8 cellular contexts compared by ENCODE assay signal in genomic region chr3:50264964-50265485, GRCh38. TPM values are rescaled to one million over a fixed set of nuclear protein-coding genes. Genes with fewer than 3 reads are reported as not detected.
A peak's percentile ranks its signal among the peaks of the same experiment; 100 is the strongest.
DNase-seq lines count a peak whose midpoint lies in the region; ATAC-seq and TF ChIP-seq lines count a peak whose summit lies in the region.

No MANE protein-coding gene starts in this region.

- H3K79me2 ChIP-seq in mammary epithelial cell (ENCODE audit: insufficient read depth, low read length): no peaks in the 10 kb centered on the region

- ATAC-seq in activated T-cell treated with anti-CD3 and anti-CD28 coated beads, Interleukin-2, amount 50 U/mL, for 4 hours: no peak

- H2AK5ac ChIP-seq in mesenchymal stem cell (ENCODE audit: low read length, severe bottlenecking): peak overlapping the region; percentile 80

- H3K9me3 Mint-ChIP-seq in activated T-cell treated with anti-CD3 and anti-CD28 coated beads, Interleukin-2, amount 50 U/mL, for 4 hours: no peaks in the 10 kb centered on the region

- peak overlapping the region; percentile 99 for H4K91ac ChIP-seq in mesenchymal stem cell (ENCODE audit: low read length)

- H3K36me3 ChIP-seq in mammary epithelial cell (ENCODE audit: insufficient read depth, low read length) (no peaks in the 10 kb centered on the region), mesenchymal stem cell (ENCODE audit: control insufficient read depth in 1 of 2, insufficient read depth in 2 of 2, low read depth in 1 of 2, low read length in 2 of 2) (no peaks in the 10 kb centered on the region), stomach smooth muscle (ENCODE audit: control insufficient read depth in 2 of 2, insufficient read depth in 2 of 2, low read length in 2 of 2) (no peaks in the 10 kb centered on the region)

- peak overlapping the region; percentile 92 for H2BK15ac ChIP-seq in mesenchymal stem cell (ENCODE audit: low read depth, poor library complexity, severe bottlenecking)

- H3K79me1 ChIP-seq in mesenchymal stem cell (replicated peaks; ENCODE audit: low read length, poor library complexity, severe bottlenecking): peaks cover 4% of the 10 kb centered on the region

- in situ Hi-C loops in mammary epithelial cell (cut with MboI; ENCODE audit: low sequenced_read_pairs in 2 of 2): no loop called here

- peak overlapping the region; percentile 49 to 98 for H2BK12ac ChIP-seq in mesenchymal stem cell (ENCODE audit: low read length in 2 of 2)

- H3K4me2 ChIP-seq in mammary epithelial cell (ENCODE audit: insufficient read depth, low read depth, low read length): peak overlapping the region; percentile 12
- no peak overlapping the region for H3K4me2 ChIP-seq in mesenchymal stem cell (ENCODE audit: low read length, poor library complexity, severe bottlenecking)

- peak overlapping the region; percentile 94 for H4K8ac ChIP-seq in mesenchymal stem cell (ENCODE audit: low read length)

- H2BK5ac ChIP-seq in mesenchymal stem cell (ENCODE audit: low read depth, low read length, poor library complexity, severe bottlenecking): peak overlapping the region; percentile 70

- H3K4me3 Mint-ChIP-seq in activated T-cell treated with anti-CD3 and anti-CD28 coated beads, Interleukin-2, amount 50 U/mL, for 4 hours: no peak overlapping the region

- H2AFZ ChIP-seq in mammary epithelial cell (ENCODE audit: low read depth, low read length): no peak overlapping the region
- no peak overlapping the region for H2AFZ ChIP-seq in mesenchymal stem cell (ENCODE audit: low read depth, low read length)

- peaks cover 4% of the 10 kb centered on the region for H3K27me3 Mint-ChIP-seq in activated T-cell treated with anti-CD3 and anti-CD28 coated beads, Interleukin-2, amount 50 U/mL, for 4 hours (ENCODE audit: low read depth)

- 29% methylated on average over 1 of the region's 7 CpGs for WGBS in mammary epithelial cell (ENCODE audit: low coverage, missing lambda C conversion rate)
- WGBS in mesenchymal stem cell: 77% methylated on average over 6 of the region's 7 CpGs

- H3K14ac ChIP-seq in mesenchymal stem cell (ENCODE audit: low read length in 2 of 2): no peak overlapping the region

- no peaks in the 10 kb centered on the region for H4K20me1 ChIP-seq in mammary epithelial cell (ENCODE audit: insufficient read depth, low read length)

- H3K23ac ChIP-seq in mesenchymal stem cell (ENCODE audit: low read length in 2 of 2): no peak overlapping the region

- CTCF ChIA-PET in mammary epithelial cell (lab: Charles Lee; ENCODE audit: low non-redundant PET): interaction anchor here (0.6 kb wide), 2 partner anchors 23 to 130 kb away, joined by 3 to 19 read pairs; no protein-coding TSS in a partner anchor

- H3K4ac ChIP-seq in mesenchymal stem cell (ENCODE audit: low read depth in 1 of 2, low read length in 2 of 2): peak overlapping the region; percentile 72 to 97

- no peaks in the 10 kb centered on the region for H3K36me3 Mint-ChIP-seq in activated T-cell treated with anti-CD3 and anti-CD28 coated beads, Interleukin-2, amount 50 U/mL, for 4 hours (ENCODE audit: insufficient read depth)

- peak overlapping the region; percentile 86 for H2BK120ac ChIP-seq in mesenchymal stem cell (ENCODE audit: low read depth, low read length)

- DNase-seq in HT-29 (ENCODE audit: low spot score) (peak; percentile 73), mammary epithelial cell (no peak), mesenchymal stem cell (no peak), COLO668 (lab: John Stamatoyannopoulos, UW; ENCODE audit: unreplicated experiment) (no peak), globus pallidus (ENCODE audit: low spot score) (no peak)
- DNase-seq in activated CD4-positive, alpha-beta T cell treated with anti-CD3 and anti-CD28 coated beads, Interleukin-2, amount 50 U/mL, for 4 hours: no peak
- no peak for DNase-seq in activated T-cell treated with anti-CD3 and anti-CD28 coated beads, Interleukin-2, amount 50 U/mL, for 4 hours

- no peak for TF ChIP-seq CTCF in mammary epithelial cell (conservative IDR thresholded peaks at IDR 0.05 in 1 of 2, IDR thresholded peaks at IDR 0.05 in 1 of 2; ENCODE audit: extremely low read depth in 1 of 2, insufficient read depth in 1 of 2, low read depth in 1 of 2, low read length in 2 of 2)

- H3K9ac ChIP-seq in mammary epithelial cell (ENCODE audit: insufficient read depth, low read length) (no peak overlapping the region), mesenchymal stem cell (ENCODE audit: low read length) (no peak overlapping the region), stomach smooth muscle (ENCODE audit: low read length in 2 of 2) (peak overlapping the region; percentile 58 to 83)

- H3K9me3 ChIP-seq in mammary epithelial cell (replicated peaks; ENCODE audit: insufficient read depth, low read length): no peaks in the 10 kb centered on the region
- no peaks in the 10 kb centered on the region for H3K9me3 ChIP-seq in mesenchymal stem cell (ENCODE audit: control insufficient read depth, low read length)
- no peaks in the 10 kb centered on the region for H3K9me3 ChIP-seq in stomach smooth muscle (ENCODE audit: control insufficient read depth in 2 of 2, low read length in 2 of 2)

- no peak overlapping the region for H3K4me3 ChIP-seq in mammary epithelial cell (replicated peaks in 1 of 3; ENCODE audit: insufficient read depth in 1 of 3, low read depth in 2 of 3, low read length in 3 of 3)
- no peak overlapping the region for H3K4me3 ChIP-seq in mesenchymal stem cell (ENCODE audit: insufficient read depth in 1 of 2, low read depth in 1 of 2, low read length in 2 of 2)
- H3K4me3 ChIP-seq in stomach smooth muscle (ENCODE audit: low read length in 2 of 2): peak overlapping the region in 1 of 2 donors; percentile 55

- dilution Hi-C loops in mammary epithelial cell (cut with HindIII; ENCODE audit: low sequenced_read_pairs): no loop called here

- intact Hi-C loops in mammary epithelial cell (cut with micrococcal nuclease): no loop called here

- BruUV-seq in mammary epithelial cell (replicated peaks; lab: Mats Ljungman, UMichigan): no TSS peak

- peak overlapping the region; percentile 54 to 96 for H3K18ac ChIP-seq in mesenchymal stem cell (ENCODE audit: low read depth in 1 of 2, low read length in 2 of 2)

- H3K27ac ChIP-seq in mammary epithelial cell (ENCODE audit: insufficient read depth, low read depth, low read length) (peak overlapping the region; percentile 6), mesenchymal stem cell (ENCODE audit: low read length, poor library complexity, severe bottlenecking) (peak overlapping the region; percentile 90), stomach smooth muscle (ENCODE audit: low read length) (peak overlapping the region; percentile 96)

- H3K4me1 ChIP-seq in mammary epithelial cell (ENCODE audit: insufficient read depth, low read length) (peaks cover 38% of the 10 kb centered on the region), mesenchymal stem cell (ENCODE audit: control insufficient read depth, insufficient read depth, low read depth, low read length) (peaks cover 82% of the 10 kb centered on the region), stomach smooth muscle (ENCODE audit: control insufficient read depth, insufficient read depth, low read length) (peaks cover 87% of the 10 kb centered on the region)

- H3K27me3 ChIP-seq in mammary epithelial cell (ENCODE audit: insufficient read depth, low read length) (no peaks in the 10 kb centered on the region), mesenchymal stem cell (ENCODE audit: control insufficient read depth in 1 of 2, insufficient read depth in 1 of 2, low read length in 2 of 2) (no peaks in the 10 kb centered on the region), stomach smooth muscle (ENCODE audit: control insufficient read depth in 1 of 2, insufficient read depth in 2 of 2, low read length in 2 of 2) (no peaks in the 10 kb centered on the region)

- no peaks in the 10 kb centered on the region for H3K4me1 Mint-ChIP-seq in activated T-cell treated with anti-CD3 and anti-CD28 coated beads, Interleukin-2, amount 50 U/mL, for 4 hours (ENCODE audit: low read depth)

RNA-seq across cellular contexts. Expression of gene SEMA3B, which starts 3.9 kb away (rescaled TPM):
- 87.7 and 94.2 TPM in 2 replicates for total RNA-seq in HT-29 (2014; rRNA removed; shearing (Covaris generic))
- total RNA-seq in mammary epithelial cell: 10 to 100 TPM in 1 of 2 donors, 1 to 10 TPM in 1; 4.3 to 15.5 TPM
- polyA plus RNA-seq in mammary epithelial cell: 8.4 TPM
- polyA minus RNA-seq in mammary epithelial cell: 0.31 TPM
- polyA plus RNA-seq in mesenchymal stem cell (2013, experiment 1 of 2): 4.7 TPM
- 4.8 TPM for polyA plus RNA-seq in mesenchymal stem cell (2013, experiment 2 of 2)
- under 1 TPM; 0.35 to 0.55 (median 0.52) TPM for total RNA-seq in activated T-cell treated with anti-CD3 and anti-CD28 coated beads, Interleukin-2, amount 50 U/mL, for 4 hours

RNA-seq across cellular contexts. Expression of gene LSMEM2, which starts 13.9 kb away (rescaled TPM):
- not detected in 2 replicates for total RNA-seq in HT-29 (2014; rRNA removed; shearing (Covaris generic))
- under 1 TPM in 1 of 2 donors, not detected in 1; 0.19 TPM for total RNA-seq in mammary epithelial cell
- 0.05 TPM for polyA plus RNA-seq in mammary epithelial cell
- not detected for polyA minus RNA-seq in mammary epithelial cell
- not detected for polyA plus RNA-seq in mesenchymal stem cell (2013, experiment 1 of 2)
- polyA plus RNA-seq in mesenchymal stem cell (2013, experiment 2 of 2): not detected
- total RNA-seq in activated T-cell treated with anti-CD3 and anti-CD28 coated beads, Interleukin-2, amount 50 U/mL, for 4 hours: under 1 TPM in 1 of 3 donors, not detected in 2; 0.13 TPM

RNA-seq across cellular contexts. Expression of gene IFRD2, which starts 27.2 kb away (rescaled TPM):
- 175 and 177 TPM in 2 replicates for total RNA-seq in HT-29 (2014; rRNA removed; shearing (Covaris generic))
- total RNA-seq in mammary epithelial cell: 100 to 1,000 TPM in 1 of 2 donors, 10 to 100 TPM in 1; 65.5 to 117 TPM
- polyA plus RNA-seq in mammary epithelial cell: 122 TPM
- polyA minus RNA-seq in mammary epithelial cell: 94.5 TPM
- 24.4 TPM for polyA plus RNA-seq in mesenchymal stem cell (2013, experiment 1 of 2)
- 23.2 TPM for polyA plus RNA-seq in mesenchymal stem cell (2013, experiment 2 of 2)
- 100 to 1,000 TPM; 339 to 366 (median 341) TPM for total RNA-seq in activated T-cell treated with anti-CD3 and anti-CD28 coated beads, Interleukin-2, amount 50 U/mL, for 4 hours

RNA-seq across cellular contexts. Expression of gene GNAI2, which starts 29.0 kb away (rescaled TPM):
- total RNA-seq in HT-29 (2014; rRNA removed; shearing (Covaris generic)): 167 and 168 TPM in 2 replicates
- 100 to 1,000 TPM; 176 to 235 TPM for total RNA-seq in mammary epithelial cell
- 511 TPM for polyA plus RNA-seq in mammary epithelial cell
- polyA minus RNA-seq in mammary epithelial cell: 320 TPM
- polyA plus RNA-seq in mesenchymal stem cell (2013, experiment 1 of 2): 474 TPM
- 480 TPM for polyA plus RNA-seq in mesenchymal stem cell (2013, experiment 2 of 2)
- 100 to 1,000 TPM; 160 to 175 (median 172) TPM for total RNA-seq in activated T-cell treated with anti-CD3 and anti-CD28 coated beads, Interleukin-2, amount 50 U/mL, for 4 hours

RNA-seq across cellular contexts. Expression of gene HYAL3, which starts 34.2 kb away (rescaled TPM):
- total RNA-seq in HT-29 (2014; rRNA removed; shearing (Covaris generic)): 8.3 and 12.7 TPM in 2 replicates
- 10 to 100 TPM in 1 of 2 donors, 1 to 10 TPM in 1; 9.7 to 12.7 TPM for total RNA-seq in mammary epithelial cell
- polyA plus RNA-seq in mammary epithelial cell: 23.8 TPM
- 12.6 TPM for polyA minus RNA-seq in mammary epithelial cell
- polyA plus RNA-seq in mesenchymal stem cell (2013, experiment 1 of 2): 4.2 TPM
- polyA plus RNA-seq in mesenchymal stem cell (2013, experiment 2 of 2): 4.2 TPM
- 10 to 100 TPM in 1 of 3 donors, 1 to 10 TPM in 2; 4.9 to 10.3 (median 7.2) TPM for total RNA-seq in activated T-cell treated with anti-CD3 and anti-CD28 coated beads, Interleukin-2, amount 50 U/mL, for 4 hours

Comparison
In these comparisons a context has a peak if more than half of its experiments do, and no peak if none do; other contexts are left out.
1. H3K27ac ChIP-seq: peak in every context shown above with its lines; median percentile 96 in stomach smooth muscle; 90 in mesenchymal stem cell; 6 in mammary epithelial cell.
2. H3K9ac ChIP-seq: peak in stomach smooth muscle (2 of 2); none in mammary epithelial cell (single experiment) and mesenchymal stem cell (single experiment).